Comparison of ENCODE assay signal across 1 cellular context in the genomic region with DNA sequence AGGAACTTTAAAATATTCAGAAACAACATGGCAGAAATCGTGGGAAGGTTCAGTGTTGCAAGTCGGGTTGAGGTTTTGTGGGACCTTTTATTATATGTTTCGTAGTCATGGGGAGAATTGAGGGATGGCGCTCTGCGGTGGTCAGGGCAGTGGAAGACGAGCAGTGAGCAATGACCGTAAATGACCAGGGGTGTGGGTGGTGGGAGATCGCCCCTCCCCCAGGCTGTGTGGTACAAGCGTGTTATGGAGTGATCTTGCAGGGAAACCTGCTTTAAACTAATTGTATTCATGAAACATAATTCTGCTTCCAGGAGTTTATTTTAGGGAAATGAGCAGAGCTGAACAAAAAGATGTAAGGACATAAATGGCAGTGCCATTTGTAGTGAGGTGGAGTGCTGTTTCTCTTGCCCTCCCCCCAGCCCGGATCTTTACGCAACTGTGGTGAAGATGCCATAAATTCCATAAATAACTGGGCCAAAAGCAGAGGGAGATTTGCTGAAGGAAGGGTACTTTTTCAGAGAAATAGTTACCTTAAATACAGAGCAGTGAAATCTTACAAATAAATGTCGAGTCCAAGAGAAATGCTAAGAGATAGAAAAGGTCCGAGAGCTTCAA.
TF ChIP-seq lines count a peak whose summit lies in the region.

No MANE protein-coding gene starts in this region.

TF ChIP-seq in SK-N-SH, 30 proteins besides CTCF, POLR2A, EP300 and RAD21 (continued from another document):
- TF ChIP-seq, protein P1, sequence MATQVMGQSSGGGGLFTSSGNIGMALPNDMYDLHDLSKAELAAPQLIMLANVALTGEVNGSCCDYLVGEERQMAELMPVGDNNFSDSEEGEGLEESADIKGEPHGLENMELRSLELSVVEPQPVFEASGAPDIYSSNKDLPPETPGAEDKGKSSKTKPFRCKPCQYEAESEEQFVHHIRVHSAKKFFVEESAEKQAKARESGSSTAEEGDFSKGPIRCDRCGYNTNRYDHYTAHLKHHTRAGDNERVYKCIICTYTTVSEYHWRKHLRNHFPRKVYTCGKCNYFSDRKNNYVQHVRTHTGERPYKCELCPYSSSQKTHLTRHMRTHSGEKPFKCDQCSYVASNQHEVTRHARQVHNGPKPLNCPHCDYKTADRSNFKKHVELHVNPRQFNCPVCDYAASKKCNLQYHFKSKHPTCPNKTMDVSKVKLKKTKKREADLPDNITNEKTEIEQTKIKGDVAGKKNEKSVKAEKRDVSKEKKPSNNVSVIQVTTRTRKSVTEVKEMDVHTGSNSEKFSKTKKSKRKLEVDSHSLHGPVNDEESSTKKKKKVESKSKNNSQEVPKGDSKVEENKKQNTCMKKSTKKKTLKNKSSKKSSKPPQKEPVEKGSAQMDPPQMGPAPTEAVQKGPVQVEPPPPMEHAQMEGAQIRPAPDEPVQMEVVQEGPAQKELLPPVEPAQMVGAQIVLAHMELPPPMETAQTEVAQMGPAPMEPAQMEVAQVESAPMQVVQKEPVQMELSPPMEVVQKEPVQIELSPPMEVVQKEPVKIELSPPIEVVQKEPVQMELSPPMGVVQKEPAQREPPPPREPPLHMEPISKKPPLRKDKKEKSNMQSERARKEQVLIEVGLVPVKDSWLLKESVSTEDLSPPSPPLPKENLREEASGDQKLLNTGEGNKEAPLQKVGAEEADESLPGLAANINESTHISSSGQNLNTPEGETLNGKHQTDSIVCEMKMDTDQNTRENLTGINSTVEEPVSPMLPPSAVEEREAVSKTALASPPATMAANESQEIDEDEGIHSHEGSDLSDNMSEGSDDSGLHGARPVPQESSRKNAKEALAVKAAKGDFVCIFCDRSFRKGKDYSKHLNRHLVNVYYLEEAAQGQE (IDR thresholded peaks at IDR 0.05; ENCODE audit: low read depth, low read length), result no peak
- TF ChIP-seq EZH2phosphoT487 (IDR thresholded peaks at IDR 0.05; ENCODE audit: borderline replicate concordance, low read depth), result no peak
- no peak for TF ChIP-seq TAF1 (IDR thresholded peaks at IDR 0.05; ENCODE audit: borderline replicate concordance, low read depth, low read length)
- TF ChIP-seq NFIC (IDR thresholded peaks at IDR 0.05; ENCODE audit: borderline replicate concordance), result no peak
- TF ChIP-seq YY1 (IDR thresholded peaks at IDR 0.05; ENCODE audit: low read depth), result no peak
- no peak for TF ChIP-seq NRF1 (IDR thresholded peaks at IDR 0.05; ENCODE audit: low read depth, low read length)
- no peak for TF ChIP-seq CHD2 (IDR thresholded peaks at IDR 0.05; ENCODE audit: low read length, partially characterized antibody)
- TF ChIP-seq FOXJ3 (CRISPR knock-in tag; IDR thresholded peaks at IDR 0.05), result no peak
- no peak for TF ChIP-seq FOSL2 (IDR thresholded peaks at IDR 0.05; ENCODE audit: borderline replicate concordance, low read depth)
- TF ChIP-seq, protein P2, sequence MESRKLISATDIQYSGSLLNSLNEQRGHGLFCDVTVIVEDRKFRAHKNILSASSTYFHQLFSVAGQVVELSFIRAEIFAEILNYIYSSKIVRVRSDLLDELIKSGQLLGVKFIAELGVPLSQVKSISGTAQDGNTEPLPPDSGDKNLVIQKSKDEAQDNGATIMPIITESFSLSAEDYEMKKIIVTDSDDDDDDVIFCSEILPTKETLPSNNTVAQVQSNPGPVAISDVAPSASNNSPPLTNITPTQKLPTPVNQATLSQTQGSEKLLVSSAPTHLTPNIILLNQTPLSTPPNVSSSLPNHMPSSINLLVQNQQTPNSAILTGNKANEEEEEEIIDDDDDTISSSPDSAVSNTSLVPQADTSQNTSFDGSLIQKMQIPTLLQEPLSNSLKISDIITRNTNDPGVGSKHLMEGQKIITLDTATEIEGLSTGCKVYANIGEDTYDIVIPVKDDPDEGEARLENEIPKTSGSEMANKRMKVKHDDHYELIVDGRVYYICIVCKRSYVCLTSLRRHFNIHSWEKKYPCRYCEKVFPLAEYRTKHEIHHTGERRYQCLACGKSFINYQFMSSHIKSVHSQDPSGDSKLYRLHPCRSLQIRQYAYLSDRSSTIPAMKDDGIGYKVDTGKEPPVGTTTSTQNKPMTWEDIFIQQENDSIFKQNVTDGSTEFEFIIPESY (IDR thresholded peaks at IDR 0.05; ENCODE audit: borderline replicate concordance, low read depth), result no peak
- TF ChIP-seq, protein P3, sequence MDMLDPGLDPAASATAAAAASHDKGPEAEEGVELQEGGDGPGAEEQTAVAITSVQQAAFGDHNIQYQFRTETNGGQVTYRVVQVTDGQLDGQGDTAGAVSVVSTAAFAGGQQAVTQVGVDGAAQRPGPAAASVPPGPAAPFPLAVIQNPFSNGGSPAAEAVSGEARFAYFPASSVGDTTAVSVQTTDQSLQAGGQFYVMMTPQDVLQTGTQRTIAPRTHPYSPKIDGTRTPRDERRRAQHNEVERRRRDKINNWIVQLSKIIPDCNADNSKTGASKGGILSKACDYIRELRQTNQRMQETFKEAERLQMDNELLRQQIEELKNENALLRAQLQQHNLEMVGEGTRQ (IDR thresholded peaks at IDR 0.05; ENCODE audit: borderline replicate concordance, low read depth, low read length), result no peak
- no peak for TF ChIP-seq RXRA (IDR thresholded peaks at IDR 0.05; ENCODE audit: borderline replicate concordance, low read depth)
- TF ChIP-seq TCF12 (IDR thresholded peaks at IDR 0.05), result no peak
- no peak for TF ChIP-seq FOXM1 (IDR thresholded peaks at IDR 0.05; ENCODE audit: low read depth)
- TF ChIP-seq, protein P4, sequence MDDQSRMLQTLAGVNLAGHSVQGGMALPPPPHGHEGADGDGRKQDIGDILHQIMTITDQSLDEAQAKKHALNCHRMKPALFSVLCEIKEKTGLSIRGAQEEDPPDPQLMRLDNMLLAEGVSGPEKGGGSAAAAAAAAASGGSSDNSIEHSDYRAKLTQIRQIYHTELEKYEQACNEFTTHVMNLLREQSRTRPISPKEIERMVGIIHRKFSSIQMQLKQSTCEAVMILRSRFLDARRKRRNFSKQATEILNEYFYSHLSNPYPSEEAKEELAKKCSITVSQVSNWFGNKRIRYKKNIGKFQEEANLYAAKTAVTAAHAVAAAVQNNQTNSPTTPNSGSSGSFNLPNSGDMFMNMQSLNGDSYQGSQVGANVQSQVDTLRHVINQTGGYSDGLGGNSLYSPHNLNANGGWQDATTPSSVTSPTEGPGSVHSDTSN (IDR thresholded peaks at IDR 0.05), result no peak
- TF ChIP-seq SMC3 (IDR thresholded peaks at IDR 0.05; ENCODE audit: low read depth, low read length), result no peak
